In the genomic region with DNA sequence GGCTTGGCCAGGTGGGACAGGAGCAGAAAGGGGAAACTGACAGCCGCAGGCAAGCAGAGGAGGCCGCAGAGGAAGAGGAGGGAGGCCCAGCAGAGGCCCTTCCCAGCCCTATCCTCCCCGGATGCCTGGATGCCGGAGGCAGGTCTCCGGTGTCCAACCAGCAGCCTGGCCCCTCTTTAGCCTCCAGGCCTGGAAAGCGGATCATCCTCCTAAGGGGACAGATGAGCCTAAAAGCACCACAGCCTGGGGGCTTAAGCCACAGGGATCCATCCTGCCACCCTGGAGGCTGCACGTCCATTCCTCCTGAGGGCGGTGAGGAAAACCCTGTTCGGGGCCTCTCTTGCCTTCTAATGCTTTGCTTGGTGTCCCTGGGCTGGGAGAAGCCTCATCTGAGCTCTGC, we compare ENCODE assay signal across 14 cellular contexts.
DNase-seq lines count a peak whose midpoint lies in the region; ATAC-seq, FAIRE-seq and TF ChIP-seq lines count a peak whose summit lies in the region.
"Had no signal": no experiment of that assay in that cellular context is flagged by ENCODE, and none has a peak within 500 bp of the region (broad histone marks: within the 10 kb centered on the region; RNA-seq: fewer than 3 reads in every experiment).

No MANE protein-coding gene starts in this region.

- no peaks in the 10 kb centered on the region for H3K9me2 ChIP-seq in SK-N-SH

- no peaks in the 10 kb centered on the region for H3K36me3 ChIP-seq in BLaER1 treated with 17β-estradiol and CSF1 and Interleukin-3, amounts not matched to agents 10 nM and 100 nM
- H3K36me3 ChIP-seq in IMR-90 (ENCODE audit: control insufficient read depth, insufficient read depth, low read length) = no peaks in the 10 kb centered on the region
- H3K36me3 ChIP-seq in SK-N-SH (replicated peaks in 1 of 2; ENCODE audit: control insufficient read depth in 1 of 2, insufficient read depth in 2 of 2, low read length in 1 of 2) = no peaks in the 10 kb centered on the region
- H3K36me3 ChIP-seq: BE2C, HAP-1 had no signal

- no peak overlapping the region for H2BK20ac ChIP-seq in IMR-90 (ENCODE audit: low read depth, low read length)

- no peak for TF ChIP-seq CTCF in IMR-90 (conservative IDR thresholded peaks at IDR 0.05; ENCODE audit: low read depth, low read length)
- no peak for TF ChIP-seq CTCF in nephron progenitor cell (IDR thresholded peaks at IDR 0.05)
- no peak for TF ChIP-seq CTCF in D721Med (IDR thresholded peaks at IDR 0.05; ENCODE audit: insufficient read depth, missing control alignments)
- no peak for TF ChIP-seq CTCF in WTC11 (IDR thresholded peaks at IDR 0.05)
- no peak for TF ChIP-seq CTCF in SK-N-SH (IDR thresholded peaks at IDR 0.05)

- H3F3A ChIP-seq in SK-N-SH (replicated peaks; ENCODE audit: insufficient read depth) = no peaks in the 10 kb centered on the region

- peaks cover 5% of the 10 kb centered on the region for H3K27me3 Mint-ChIP-seq in nephron progenitor cell (ENCODE audit: low read depth, poor library complexity)
- H3K27me3 Mint-ChIP-seq in WTC11 (ENCODE audit: low read depth) = no peaks in the 10 kb centered on the region
- H3K27me3 Mint-ChIP-seq: CD4-positive, alpha-beta memory T cell had no signal

- POLR2A ChIA-PET in IMR-90 (lab: Charles Lee; ENCODE audit: unreplicated experiment) (no interaction called here), WTC11 (lab: Charles Lee) (no interaction called here), SK-N-SH (lab: Yijun Ruan, JAX) (no interaction called here)

- no peaks in the 10 kb centered on the region for H3K79me1 ChIP-seq in IMR-90 (ENCODE audit: low read depth in 1 of 2, low read length in 2 of 2)

- WGBS in IMR-90 (ENCODE audit: extremely low coverage in 2 of 2, insufficient read length in 1 of 2), 2 experiments = 94% methylated on average over 5 of the region's 9 CpGs; no CpG with 5 or more reads in 1 of the 2 experiments
- 33% methylated on average over 1 of the region's 9 CpGs for WGBS in SK-N-SH (ENCODE audit: low lambda C conversion rate)

- H2AFZ ChIP-seq in IMR-90 (replicated peaks; ENCODE audit: low read length, poor library complexity) = peak overlapping the region; percentile 41
- H2AFZ ChIP-seq in SK-N-SH (ENCODE audit: low read depth) = no peak overlapping the region

- no peak for ATAC-seq in IMR-90 (ENCODE audit: low read depth)
- ATAC-seq in WTC11 = no peak

- H3K9me3 ChIP-seq in BLaER1 treated with 17β-estradiol and CSF1 and Interleukin-3, amounts not matched to agents 10 nM and 100 nM (replicated peaks in 1 of 11) = peaks cover 0 to 5% (median 0%) of the 10 kb centered on the region in 11 experiments; a peak in 1 of 22 replicates
- H3K9me3 ChIP-seq in IMR-90 (ENCODE audit: control insufficient read depth, insufficient read depth, low read length) (peaks cover 4% of the 10 kb centered on the region; the same call in 1 of the 2 replicates), SK-N-SH (no peaks in the 10 kb centered on the region)
- H3K9me3 ChIP-seq: BE2C, HAP-1 had no signal

- peaks cover 17 to 70% (median 41%) of the 10 kb centered on the region in 10 experiments for H3K4me1 ChIP-seq in BLaER1 treated with 17β-estradiol and CSF1 and Interleukin-3, amounts not matched to agents 10 nM and 100 nM
- no peaks in the 10 kb centered on the region for H3K4me1 ChIP-seq in IMR-90 (ENCODE audit: control insufficient read depth, insufficient read depth, low read length)
- peaks cover 0 to 40% of the 10 kb centered on the region in 2 experiments; a peak in 1 of 4 replicates for H3K4me1 ChIP-seq in SK-N-SH (ENCODE audit: control insufficient read depth in 1 of 2, insufficient read depth in 2 of 2, low read depth in 1 of 2, low read length in 1 of 2)
- H3K4me1 ChIP-seq: HAP-1 had no signal

- H2AK5ac ChIP-seq in IMR-90 (ENCODE audit: low read depth, low read length) = no peak overlapping the region

- H2AK9ac ChIP-seq in IMR-90 (replicated peaks; ENCODE audit: low read depth, low read length, poor library complexity) = peak overlapping the region; percentile 71

- peaks cover 0 to under 1% (median 0%) of the 10 kb centered on the region in 11 experiments; a peak in 2 of 22 replicates for H4K20me1 ChIP-seq in BLaER1 treated with 17β-estradiol and CSF1 and Interleukin-3, amounts not matched to agents 10 nM and 100 nM
- H4K20me1 ChIP-seq in IMR-90 (ENCODE audit: insufficient read depth, low read length) (no peaks in the 10 kb centered on the region; the same call in 1 of the 2 replicates), SK-N-SH (ENCODE audit: insufficient read depth) (no peaks in the 10 kb centered on the region)

- BruUV-seq in IMR-90 (replicated peaks; lab: Mats Ljungman, UMichigan) = no TSS peak

- H3K4me1 Mint-ChIP-seq in nephron progenitor cell (peaks cover 41% of the 10 kb centered on the region), WTC11 (peaks cover 3% of the 10 kb centered on the region; the same call in 1 of the 2 replicates)
- H3K4me1 Mint-ChIP-seq: CD4-positive, alpha-beta memory T cell had no signal

- H3K9me3 Mint-ChIP-seq in nephron progenitor cell = no peaks in the 10 kb centered on the region
- peaks cover 6% of the 10 kb centered on the region for H3K9me3 Mint-ChIP-seq in WTC11

- no peaks in the 10 kb centered on the region for H3K27me3 ChIP-seq in BLaER1 treated with 17β-estradiol and CSF1 and Interleukin-3, amounts not matched to agents 10 nM and 100 nM
- H3K27me3 ChIP-seq in IMR-90 (ENCODE audit: control insufficient read depth, insufficient read depth, low read length) (no peaks in the 10 kb centered on the region), SK-N-SH (ENCODE audit: insufficient read depth) (no peaks in the 10 kb centered on the region)
- H3K27me3 ChIP-seq: BE2C had no signal

- no peak overlapping the region for H3K23ac ChIP-seq in IMR-90 (ENCODE audit: low read depth, low read length)

- H3K27ac ChIP-seq in BLaER1 treated with 17β-estradiol and CSF1 and Interleukin-3, amounts not matched to agents 10 nM and 100 nM = no peak overlapping the region
- H3K27ac ChIP-seq in IMR-90 (ENCODE audit: insufficient read depth, low read length) (no peak overlapping the region), SK-N-SH (ENCODE audit: low read depth in 2 of 2, low read length in 1 of 2) (no peak overlapping the region)

- H3K4me3 Mint-ChIP-seq in nephron progenitor cell (no peak overlapping the region), WTC11 (no peak overlapping the region)
- H3K4me3 Mint-ChIP-seq: CD14-positive monocyte had no signal

- H2BK5ac ChIP-seq in IMR-90 (ENCODE audit: low read depth, low read length, poor library complexity, severe bottlenecking) = no peak overlapping the region

- no peaks in the 10 kb centered on the region for H3K79me2 ChIP-seq in SK-N-SH (ENCODE audit: insufficient read depth)

- no peaks in the 10 kb centered on the region for H3K9me1 ChIP-seq in IMR-90 (ENCODE audit: insufficient read depth, low read length)

- no peak overlapping the region for H4K91ac ChIP-seq in IMR-90 (ENCODE audit: insufficient read depth, low read depth, low read length)

- dilution Hi-C loops in IMR-90 (cut with HindIII; ENCODE audit: low sequenced_read_pairs, unreplicated experiment) = no loop called here

- in situ Hi-C loops in IMR-90 (cut with MboI; ENCODE audit: low sequenced_read_pairs) = no loop called here

- no peak overlapping the region for H2BK120ac ChIP-seq in IMR-90 (ENCODE audit: low read depth, low read length)

- H4K5ac ChIP-seq in IMR-90 (ENCODE audit: low read depth, low read length) = no peak overlapping the region

- no peaks in the 10 kb centered on the region for H3K36me3 Mint-ChIP-seq in nephron progenitor cell (ENCODE audit: low read depth)
- H3K36me3 Mint-ChIP-seq in WTC11 = peaks cover 5% of the 10 kb centered on the region
- H3K36me3 Mint-ChIP-seq: CD14-positive monocyte; CD4-positive, alpha-beta memory T cell had no signal

- intact Hi-C loops in IMR-90 (cut with micrococcal nuclease) = no loop called here

- no peak overlapping the region for H3K4me3 ChIP-seq in BLaER1 treated with 17β-estradiol and CSF1 and Interleukin-3, amounts not matched to agents 10 nM and 100 nM
- no peak overlapping the region for H3K4me3 ChIP-seq in IMR-90 (ENCODE audit: insufficient read depth, low read depth, low read length)
- no peak overlapping the region for H3K4me3 ChIP-seq in SK-N-SH (ENCODE audit: low read depth in 2 of 2, low read length in 1 of 2)
- H3K4me3 ChIP-seq: HAP-1 had no signal

- DNase-seq in IMR-90 (no peak), nephron progenitor cell (no peak), D721Med (ENCODE audit: insufficient read length, low spot score) (no peak), WTC11 (ENCODE audit: low spot score) (no peak), SK-N-SH (no peak)
- DNase-seq: ACHN; BE2C; CD4-positive, alpha-beta memory T cell; DMS79 treated with DMSO at 0.1 percent for 48 hours; GF-D8 had no signal

- TF ChIP-seq POLR2A in IMR-90 (IDR thresholded peaks at IDR 0.05; ENCODE audit: low read depth, low read length) = no peak

- CTCF ChIA-PET in IMR-90 (lab: Yijun Ruan, JAX) = no interaction called here
- CTCF ChIA-PET in WTC11 (lab: Charles Lee) = no interaction called here
- CTCF ChIA-PET in SK-N-SH (lab: Yijun Ruan, JAX) = no interaction called here

- no peak overlapping the region for H2BK15ac ChIP-seq in IMR-90 (ENCODE audit: low read depth, low read length)

- peak overlapping the region in 8 of 11 experiments; percentile 38 to 74 (median 62); a peak in 16 of 22 replicates for H3K4me2 ChIP-seq in BLaER1 treated with 17β-estradiol and CSF1 and Interleukin-3, amounts not matched to agents 10 nM and 100 nM
- H3K4me2 ChIP-seq in IMR-90 (ENCODE audit: low read depth, low read length) (no peak overlapping the region), SK-N-SH (no peak overlapping the region)

- no peak overlapping the region for H3K18ac ChIP-seq in IMR-90 (ENCODE audit: low read depth, low read length)

- H3K27ac Mint-ChIP-seq in nephron progenitor cell = peak overlapping the region; percentile 76
- no peak overlapping the region for H3K27ac Mint-ChIP-seq in WTC11
- H3K27ac Mint-ChIP-seq: CD4-positive, alpha-beta memory T cell had no signal

- no peak for TF ChIP-seq EP300 in SK-N-SH (IDR thresholded peaks at IDR 0.05; ENCODE audit: borderline replicate concordance in 1 of 2, low read depth in 1 of 2, low read length in 1 of 2)

- FAIRE-seq in D721Med (lab: Jason Lieb, UNC) = no peak
- FAIRE-seq: A204.1 had no signal

- no peak overlapping the region for H3K14ac ChIP-seq in IMR-90 (replicated peaks; ENCODE audit: low read depth, low read length)

- H3K9ac ChIP-seq in BLaER1 treated with 17β-estradiol and CSF1 and Interleukin-3, amounts not matched to agents 10 nM and 100 nM = peak overlapping the region in 1 of 11 experiments; percentile 22; a peak in 2 of 22 replicates
- H3K9ac ChIP-seq in IMR-90 (ENCODE audit: low read depth, low read length) = no peak overlapping the region
- H3K9ac ChIP-seq in SK-N-SH = no peak overlapping the region

- TF ChIP-seq RAD21 in IMR-90 (IDR thresholded peaks at IDR 0.05; ENCODE audit: low read length) (no peak), SK-N-SH (IDR thresholded peaks at IDR 0.05; ENCODE audit: low read length) (no peak)

- no peak overlapping the region for H3K56ac ChIP-seq in IMR-90 (ENCODE audit: extremely low read depth, insufficient read depth, low read length)

- H4K8ac ChIP-seq in IMR-90 (ENCODE audit: low read depth in 2 of 2, low read length in 2 of 2) = no peak overlapping the region

- no peak overlapping the region for H3K4ac ChIP-seq in IMR-90 (ENCODE audit: low read depth, low read length)

Comparison
In these comparisons a context has a peak if more than half of its experiments do, and no peak if none do; other contexts are left out.
1. H3K4me2 ChIP-seq: peak in BLaER1 treated with 17β-estradiol and CSF1 and Interleukin-3, amounts not matched to agents 10 nM and 100 nM (8 of 11); none in IMR-90 (single experiment) and SK-N-SH (single experiment).